Comparison of ENCODE assay signal across 30 cellular contexts in genomic region chr9:100401042-100401441, GRCh38.
"Had no signal": no experiment of that assay in that cellular context is flagged by ENCODE, and none has a peak within 500 bp of the region (broad histone marks: within the 10 kb centered on the region; RNA-seq: fewer than 3 reads in every experiment).

No MANE protein-coding gene starts in this region.

- H3K36me3 Mint-ChIP-seq: memory B cell; naive B cell; stimulated activated effector memory CD8-positive, alpha-beta T cell treated with anti-CD3 and anti-CD28 coated beads, Interleukin-12 subunit alpha, Interleukin-12 subunit beta, amount 100 ng/mL, for 72 hours; type B pancreatic cell had no signal

- H3K27ac Mint-ChIP-seq: dendritic cell treated with granulocyte-macrophage colony-stimulating factor and Interleukin-4, amounts not matched to agents 40 ng/mL and 50 ng/mL, for 4 days; endodermal cell; memory B cell; mesothelial cell of epicardium; naive B cell; nephron; stimulated activated effector memory CD8-positive, alpha-beta T cell treated with anti-CD3 and anti-CD28 coated beads, Interleukin-12 subunit alpha, Interleukin-12 subunit beta, amount 100 ng/mL, for 72 hours; type B pancreatic cell had no signal

- DNase-seq: colonic mucosa; effector CD8-positive, alpha-beta T cell; endodermal cell; erythroblast; esophagus squamous epithelium; foreskin melanocyte; glutamatergic neuron; heart right ventricle; hippocampal formation; kidney; mucosa of descending colon; naive B cell; nucleus accumbens; stimulated activated CD4-positive, alpha-beta T cell treated with anti-CD3 and anti-CD28 coated beads, Interleukin-2, amount 100 ng/mL, for 24 hours; stimulated activated CD4-positive, alpha-beta T cell treated with anti-CD3 and anti-CD28 coated beads, Interleukin-4, amount 100 ng/mL, for 24 hours; stimulated activated naive CD8-positive, alpha-beta T cell treated with anti-CD3 and anti-CD28 coated beads, Interleukin-15, Interleukin-2, amounts not matched to agents 100 U/mL and 50 U/mL, for 24 hours; substantia nigra; testis; tibial artery had no signal

- H3K4me3 ChIP-seq: colonic mucosa, esophagus squamous epithelium, heart right ventricle, lung, mucosa of descending colon, prostate gland, right atrium auricular region, testis, tibial artery had no signal

- H3K27me3 Mint-ChIP-seq: dendritic cell treated with granulocyte-macrophage colony-stimulating factor and Interleukin-4, amounts not matched to agents 40 ng/mL and 50 ng/mL, for 4 days; type B pancreatic cell had no signal

- H3K4me1 Mint-ChIP-seq: endodermal cell; memory B cell; mesothelial cell of epicardium; naive B cell; nephron; stimulated activated effector memory CD8-positive, alpha-beta T cell treated with anti-CD3 and anti-CD28 coated beads, Interleukin-12 subunit alpha, Interleukin-12 subunit beta, amount 100 ng/mL, for 72 hours had no signal

- H3K36me3 ChIP-seq: colonic mucosa, esophagus squamous epithelium, heart right ventricle, prostate gland, right atrium auricular region, tibial artery had no signal

- H3K4me3 Mint-ChIP-seq: dendritic cell treated with granulocyte-macrophage colony-stimulating factor and Interleukin-4, amounts not matched to agents 40 ng/mL and 50 ng/mL, for 4 days; endodermal cell; memory B cell; mesothelial cell of epicardium; naive B cell; nephron; stimulated activated effector memory CD8-positive, alpha-beta T cell treated with anti-CD3 and anti-CD28 coated beads, Interleukin-12 subunit alpha, Interleukin-12 subunit beta, amount 100 ng/mL, for 72 hours; type B pancreatic cell had no signal

- H3K9me3 Mint-ChIP-seq: dendritic cell treated with granulocyte-macrophage colony-stimulating factor and Interleukin-4, amounts not matched to agents 40 ng/mL and 50 ng/mL, for 4 days; memory B cell; naive B cell; stimulated activated effector memory CD8-positive, alpha-beta T cell treated with anti-CD3 and anti-CD28 coated beads, Interleukin-12 subunit alpha, Interleukin-12 subunit beta, amount 100 ng/mL, for 72 hours; type B pancreatic cell had no signal

- ATAC-seq: heart right ventricle; left lobe of liver; mucosa of descending colon; sciatic nerve; stimulated activated effector memory CD8-positive, alpha-beta T cell treated with anti-CD3 and anti-CD28 coated beads, Interleukin-12 subunit alpha, Interleukin-12 subunit beta, amount 100 ng/mL, for 72 hours; stimulated activated naive CD8-positive, alpha-beta T cell treated with anti-CD3 and anti-CD28 coated beads, Interleukin-15, Interleukin-2, amounts not matched to agents 100 U/mL and 50 U/mL, for 24 hours had no signal

- H3K27me3 ChIP-seq: colonic mucosa, right atrium auricular region, testis, tibial artery had no signal
